In the genomic region with DNA sequence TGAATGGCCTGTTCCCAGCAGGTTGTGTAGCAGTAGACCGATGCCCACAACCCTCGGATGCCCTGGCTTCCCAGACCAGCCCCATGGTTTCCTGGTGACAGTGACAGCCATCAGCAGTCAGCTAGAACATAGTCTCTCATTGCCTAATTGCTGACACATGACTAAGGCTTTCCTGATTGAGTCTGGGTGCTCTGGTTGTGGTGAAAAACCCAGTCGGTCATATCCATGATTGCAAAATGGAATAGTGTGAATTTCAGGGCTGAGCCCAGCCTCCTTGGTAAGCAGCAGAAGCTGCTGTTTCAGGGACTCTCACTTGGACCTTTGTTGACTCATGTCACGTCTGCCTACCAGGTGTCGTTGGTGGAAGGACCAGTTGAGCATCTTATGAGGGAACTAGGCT, we compare ENCODE assay signal across 10 cellular contexts. TPM values are rescaled to one million over a fixed set of nuclear protein-coding genes. Genes with fewer than 3 reads are reported as not detected.
DNase-seq lines count a peak whose midpoint lies in the region; ATAC-seq, FAIRE-seq and TF ChIP-seq lines count a peak whose summit lies in the region.
"Had no signal": no experiment of that assay in that cellular context is flagged by ENCODE, and none has a peak within 500 bp of the region (broad histone marks: within the 10 kb centered on the region; RNA-seq: fewer than 3 reads in every experiment).

No MANE protein-coding gene starts in this region.

- TF ChIP-seq CTCF in VCaP (conservative IDR thresholded peaks at IDR 0.05) = no peak
- TF ChIP-seq CTCF in left ventricle myocardium inferior (IDR thresholded peaks at IDR 0.05; ENCODE audit: borderline replicate concordance) = no peak

- H3K27me3 ChIP-seq in left ventricle myocardium inferior (ENCODE audit: low read depth) = no peaks in the 10 kb centered on the region

- DNase-seq in HPDE6-E6E7 (ENCODE audit: extremely low spot score) = peak; percentile 53
- peak; percentile 43 for DNase-seq in left ventricle myocardium inferior
- DNase-seq in urothelium cell line (ENCODE audit: low spot score) = no peak
- DNase-seq: foreskin melanocyte, NCI-H446 had no signal

- H3K4me3 ChIP-seq in left ventricle myocardium inferior = no peak overlapping the region
- no peak overlapping the region for H3K4me3 ChIP-seq in skin epidermis

- no peak for ATAC-seq in GM21723 (IDR thresholded peaks at IDR 0.05; ENCODE audit: unreplicated experiment)
- ATAC-seq in HG03460 (IDR thresholded peaks at IDR 0.05; ENCODE audit: unreplicated experiment) = no peak
- ATAC-seq in GM18502 (IDR thresholded peaks at IDR 0.05; ENCODE audit: poor library complexity, unreplicated experiment) = no peak

- intact Hi-C loops in left ventricle myocardium inferior (cut with micrococcal nuclease) = no loop called here

- no peak for FAIRE-seq in urothelium cell line (lab: Jason Lieb, UNC)

- H3K36me3 ChIP-seq in left ventricle myocardium inferior = peaks cover 33% of the 10 kb centered on the region

- H3K27ac ChIP-seq in VCaP (peak overlapping the region; percentile 73), left ventricle myocardium inferior (replicated peaks) (peak overlapping the region; percentile 84), skin epidermis (peak overlapping the region in 15 of 21 experiments; percentile 4 to 77 (median 39))

- peaks cover 42% of the 10 kb centered on the region for H3K4me1 ChIP-seq in left ventricle myocardium inferior

- no peaks in the 10 kb centered on the region for H3K9me3 ChIP-seq in left ventricle myocardium inferior (replicated peaks)

RNA-seq across cellular contexts. Expression of a gene that starts 36.6 kb away (rescaled TPM):
- total RNA-seq in left ventricle myocardium inferior = 72.9 TPM

RNA-seq across cellular contexts. Expression of a gene that starts 42.9 kb away (rescaled TPM):
- total RNA-seq in left ventricle myocardium inferior = 163 TPM
